10 cellular contexts compared by ENCODE assay signal in genomic region chr7:150983893-150984368, GRCh38. TPM values are rescaled to one million over a fixed set of nuclear protein-coding genes. Genes with fewer than 3 reads are reported as not detected.
DNase-seq lines count a peak whose midpoint lies in the region; ATAC-seq, FAIRE-seq and TF ChIP-seq lines count a peak whose summit lies in the region.
"Had no signal": no experiment of that assay in that cellular context is flagged by ENCODE, and none has a peak within 500 bp of the region (broad histone marks: within the 10 kb centered on the region; RNA-seq: fewer than 3 reads in every experiment).

No MANE protein-coding gene starts in this region.

- H3K36me3 ChIP-seq in K562 (ENCODE audit: control insufficient read depth, insufficient read depth, low read length): no peaks in the 10 kb centered on the region

- H3K4me3 ChIP-seq in K562 (no peak overlapping the region), lower leg skin (ENCODE audit: low read depth, poor library complexity, severe bottlenecking) (no peak overlapping the region)

- CTCF ChIA-PET in K562 (lab: Yijun Ruan, JAX; ENCODE audit: low intra/inter-chr PET ratio): interaction anchor here (1.0 to 1.9 kb wide), 3 partner anchors 17 to 85 kb away, joined by 3 to 7 read pairs (median 6); no protein-coding TSS in a partner anchor

- H3K27ac ChIP-seq in K562 (ENCODE audit: extremely low read depth, low read depth, low read length): no peak overlapping the region

- DNase-seq in G401 (ENCODE audit: low spot score) (peak; percentile 16), LoVo (ENCODE audit: low spot score) (peak; percentile 50), K562 (ENCODE audit: extremely low read depth in 1 of 4, low spot score in 3 of 4) (peak; percentile 72 to 86 (median 82)), lung microvascular endothelial cell (ENCODE audit: low read depth in 2 of 2) (peak; percentile 41 to 60), NCI-H2029 (lab: John Stamatoyannopoulos, UW) (no peak), posterior vena cava (ENCODE audit: low spot score) (no peak), lower leg skin (ENCODE audit: low spot score in 2 of 2) (no peak), NCI-H1436 (lab: John Stamatoyannopoulos, UW) (no peak)

- peak; percentile 82 for FAIRE-seq in K562 (lab: Jason Lieb, UNC)

- no peaks in the 10 kb centered on the region for H3K79me2 ChIP-seq in K562 (ENCODE audit: control insufficient read depth, insufficient read depth, low read length)

- in situ Hi-C loops in G401 (cut with HindIII; ENCODE audit: low sequenced_read_pairs) (no loop called here), K562 (cut with MboI) (no loop called here)

- H3K9me3 ChIP-seq in K562 (replicated peaks; ENCODE audit: control insufficient read depth, insufficient read depth, low read depth, low read length): no peaks in the 10 kb centered on the region

- POLR2A ChIA-PET in K562 (lab: Yijun Ruan, JAX): interaction anchor here (0.8 to 1.7 kb wide), 13 partner anchors 9 to 126 kb away, joined by 3 to 8 read pairs (median 4); partner anchors contain the start of gene FASTK

- H3K27me3 ChIP-seq in K562 (ENCODE audit: control insufficient read depth in 2 of 2, insufficient read depth in 2 of 2, low read length in 2 of 2): peaks cover 23 to 29% of the 10 kb centered on the region in 2 experiments

- TF ChIP-seq RAD21 in K562 (CRISPR knock-in tag; conservative IDR thresholded peaks at IDR 0.05 in 1 of 2, IDR thresholded peaks at IDR 0.05 in 1 of 2): no peak

- peaks cover 9% of the 10 kb centered on the region; the same call in 1 of the 2 replicates for H4K20me1 ChIP-seq in K562 (replicated peaks; ENCODE audit: control insufficient read depth, insufficient read depth, low read length)

- no peak overlapping the region for H3K4me2 ChIP-seq in K562 (ENCODE audit: insufficient read depth, low read length)

- no peak overlapping the region for H2AFZ ChIP-seq in K562 (ENCODE audit: low read depth, low read length)

- TF ChIP-seq EP300 in K562 (IDR thresholded peaks at IDR 0.05; ENCODE audit: low read length): no peak

- intact Hi-C loops in K562 (cut with micrococcal nuclease): no loop called here
- intact Hi-C loops in posterior vena cava (cut with DNase I): loop anchor here in 1 of 2 donors (10.0 kb wide), 1 partner anchor 199 kb away; no protein-coding TSS in a partner anchor
- intact Hi-C loops in lower leg skin (cut with DNase I; ENCODE audit: low total_unique reads): loop anchor here (10.0 kb wide), 1 partner anchor 79 kb away; no protein-coding TSS in a partner anchor

- WGBS in K562 (ENCODE audit: insufficient coverage, low coverage, missing lambda C conversion rate): 2% methylated on average over 2 of the region's 2 CpGs
- 5 to 9% methylated on average over 2 of the region's 2 CpGs for WGBS in lower leg skin, 2 donors

- BruUV-seq in K562 (replicated peaks; lab: Mats Ljungman, UMichigan): no TSS peak

- H3K9me1 ChIP-seq in K562 (ENCODE audit: control insufficient read depth, insufficient read depth, low read length): peaks cover 3% of the 10 kb centered on the region

- peak; percentile 19; the same call in 1 of the 3 replicates for ATAC-seq in K562
- ATAC-seq: activated naive CD4-positive, alpha-beta T cell treated with anti-CD3 and anti-CD28 coated beads, Interleukin-2, amount 50 U/mL, for 72 hours; T-helper 17 cell had no signal

- TF ChIP-seq POLR2A in K562 (conservative IDR thresholded peaks at IDR 0.05) (no peak), lower leg skin (IDR thresholded peaks at IDR 0.05) (no peak)

- TF ChIP-seq CTCF in K562 (IDR thresholded peaks at IDR 0.05 in 2 of 3, conservative IDR thresholded peaks at IDR 0.05 in 1 of 3; ENCODE audit: insufficient read depth in 2 of 3, low read depth in 1 of 3, low read length in 3 of 3) (no peak), lower leg skin (IDR thresholded peaks at IDR 0.05) (no peak)

- no peak overlapping the region for H3K9ac ChIP-seq in K562 (ENCODE audit: insufficient read depth in 1 of 2, low read depth in 2 of 2, low read length in 2 of 2)

- peaks cover 22 to 41% of the 10 kb centered on the region in 2 experiments for H3K4me1 ChIP-seq in K562 (replicated peaks in 1 of 2; ENCODE audit: control insufficient read depth in 2 of 2, insufficient read depth in 2 of 2, low read length in 2 of 2)

RNA-seq across cellular contexts. Expression of gene KCNH2, which starts 5.8 kb away (rescaled TPM):
- total RNA-seq in G401 (2014; rRNA removed; shearing (Covaris generic)): 10.8 and 11.5 TPM in 2 replicates
- total RNA-seq in K562 (2011; cell fraction: chromatin; rRNA removed; ENCODE audit: low replicate concordance): 101 and 344 TPM in 2 replicates
- 421 and 427 TPM in 2 replicates for total RNA-seq in K562 (2011; cell fraction: nucleolus; rRNA removed)
- 291 and 342 TPM in 2 replicates for total RNA-seq in K562 (2011; cell fraction: nucleoplasm; rRNA removed)
- total RNA-seq in K562 (2014; rRNA removed): 326 and 470 TPM in 2 replicates
- total RNA-seq in K562 (2014; rRNA removed; fragmentation: Illumina TruSeq; extraction: Trizol): 63.4 and 97.8 TPM in 2 replicates
- total RNA-seq in K562 (2015; rRNA removed; fragmentation: Illumina TruSeq; extraction: Trizol): 215 and 218 TPM in 2 replicates
- total RNA-seq in K562 (2021): 368 and 385 TPM in 2 replicates
- 125 and 154 TPM in 2 replicates for polyA plus RNA-seq in K562 (2011; rRNA removed)
- polyA plus RNA-seq in K562 (2011; cell fraction: cytosol; rRNA removed): 184 and 684 TPM in 2 replicates
- polyA plus RNA-seq in K562 (2011; cell fraction: nucleus; rRNA removed): 202 and 446 TPM in 2 replicates
- polyA plus RNA-seq in K562 (2012): 270 and 304 TPM in 2 replicates
- polyA plus RNA-seq in K562 (2014; fragmentation: Illumina TruSeq; extraction: Trizol): 222 and 298 TPM in 2 replicates
- 10 to 100 TPM; 18.1 to 29.0 TPM for polyA plus RNA-seq in K562 (2014; fragmentation: Nextera tagmentation; extraction: Ambion mirVana)
- 251 and 295 TPM in 2 replicates for polyA plus RNA-seq in K562 (2014; rRNA removed)
- 46.2 and 123 TPM in 2 replicates for polyA minus RNA-seq in K562 (2011; rRNA and poly(A)+ RNA removed)
- 133 and 200 TPM in 2 replicates for polyA minus RNA-seq in K562 (2011; cell fraction: cytosol; rRNA and poly(A)+ RNA removed)
- 111 and 144 TPM in 2 replicates for polyA minus RNA-seq in K562 (2011; cell fraction: nucleus; rRNA and poly(A)+ RNA removed)
- total RNA-seq in lung microvascular endothelial cell: under 0.01 TPM in 1 of 2 replicates, not detected in the other
- 10 to 100 TPM; 27.3 to 37.3 TPM for total RNA-seq in posterior vena cava
- 1 to 10 TPM in 1 of 4 donors, under 1 TPM in 3; 0.15 to 1.1 (median 0.36) TPM for total RNA-seq in lower leg skin

RNA-seq across cellular contexts. Expression of gene NOS3, which starts 6.9 kb away (rescaled TPM):
- total RNA-seq in G401 (2014; rRNA removed; shearing (Covaris generic)): 34.5 and 41.6 TPM in 2 replicates
- 17.7 and 69.8 TPM in 2 replicates for total RNA-seq in K562 (2011; cell fraction: chromatin; rRNA removed; ENCODE audit: low replicate concordance)
- total RNA-seq in K562 (2011; cell fraction: nucleolus; rRNA removed): 82.0 and 87.6 TPM in 2 replicates
- total RNA-seq in K562 (2011; cell fraction: nucleoplasm; rRNA removed): 40.3 and 46.6 TPM in 2 replicates
- total RNA-seq in K562 (2014; rRNA removed) (121 and 170 TPM in 2 replicates), K562 (2014; rRNA removed; fragmentation: Illumina TruSeq; extraction: Trizol) (3.1 and 4.3 TPM in 2 replicates), K562 (2015; rRNA removed; fragmentation: Illumina TruSeq; extraction: Trizol) (43.2 and 45.8 TPM in 2 replicates), K562 (2021) (111 and 124 TPM in 2 replicates), lung microvascular endothelial cell (25.0 and 30.5 TPM in 2 replicates), posterior vena cava (10 to 100 TPM; 27.9 to 71.8 TPM), lower leg skin (1 to 10 TPM; 4.0 to 8.9 (median 5.8) TPM)
- polyA plus RNA-seq in K562 (2011; rRNA removed) (23.6 and 47.3 TPM in 2 replicates), K562 (2014; fragmentation: Illumina TruSeq; extraction: Trizol) (23.6 and 88.1 TPM in 2 replicates), K562 (2014; fragmentation: Nextera tagmentation; extraction: Ambion mirVana) (1 to 10 TPM; 1.1 to 2.9 TPM), K562 (2014; rRNA removed) (102 and 118 TPM in 2 replicates)
- polyA plus RNA-seq in K562 (2011; cell fraction: cytosol; rRNA removed): 58.9 and 221 TPM in 2 replicates
- polyA plus RNA-seq in K562 (2011; cell fraction: nucleus; rRNA removed): 50.4 and 106 TPM in 2 replicates
- polyA plus RNA-seq in K562 (2012): 87.2 and 107 TPM in 2 replicates
- polyA minus RNA-seq in K562 (2011; rRNA and poly(A)+ RNA removed): 11.7 and 21.2 TPM in 2 replicates
- polyA minus RNA-seq in K562 (2011; cell fraction: cytosol; rRNA and poly(A)+ RNA removed): 65.3 and 77.5 TPM in 2 replicates
- polyA minus RNA-seq in K562 (2011; cell fraction: nucleus; rRNA and poly(A)+ RNA removed): 35.9 and 37.0 TPM in 2 replicates

RNA-seq across cellular contexts. Expression of gene ATG9B, which starts 40.4 kb away (rescaled TPM):
- total RNA-seq in G401 (2014; rRNA removed; shearing (Covaris generic)): 0.34 and 0.49 TPM in 2 replicates
- total RNA-seq in K562 (2011; cell fraction: chromatin; rRNA removed; ENCODE audit: low replicate concordance): 3.9 and 10.1 TPM in 2 replicates
- 5.8 and 7.7 TPM in 2 replicates for total RNA-seq in K562 (2011; cell fraction: nucleolus; rRNA removed)
- total RNA-seq in K562 (2011; cell fraction: nucleoplasm; rRNA removed): 4.8 and 12.4 TPM in 2 replicates
- total RNA-seq in K562 (2014; rRNA removed): 2.0 and 2.1 TPM in 2 replicates
- 0.64 and 1.2 TPM in 2 replicates for total RNA-seq in K562 (2014; rRNA removed; fragmentation: Illumina TruSeq; extraction: Trizol)
- total RNA-seq in K562 (2015; rRNA removed; fragmentation: Illumina TruSeq; extraction: Trizol): 0.29 and 0.90 TPM in 2 replicates
- total RNA-seq in K562 (2021): 2.2 and 4.7 TPM in 2 replicates
- 1.3 and 1.7 TPM in 2 replicates for polyA plus RNA-seq in K562 (2011; rRNA removed)
- polyA plus RNA-seq in K562 (2011; cell fraction: cytosol; rRNA removed): 1.2 and 1.7 TPM in 2 replicates
- polyA plus RNA-seq in K562 (2011; cell fraction: nucleus; rRNA removed): 5.9 and 13.7 TPM in 2 replicates
- polyA plus RNA-seq in K562 (2012): 6.6 and 7.2 TPM in 2 replicates
- polyA plus RNA-seq in K562 (2014; fragmentation: Illumina TruSeq; extraction: Trizol): 0.92 and 1.4 TPM in 2 replicates
- 1 to 10 TPM; 5.0 to 6.9 TPM for polyA plus RNA-seq in K562 (2014; fragmentation: Nextera tagmentation; extraction: Ambion mirVana)
- 2.7 and 8.0 TPM in 2 replicates for polyA plus RNA-seq in K562 (2014; rRNA removed)
- polyA minus RNA-seq in K562 (2011; rRNA and poly(A)+ RNA removed): 0.27 and 0.63 TPM in 2 replicates
- polyA minus RNA-seq in K562 (2011; cell fraction: cytosol; rRNA and poly(A)+ RNA removed): not detected in 2 replicates
- 1.00 and 2.6 TPM in 2 replicates for polyA minus RNA-seq in K562 (2011; cell fraction: nucleus; rRNA and poly(A)+ RNA removed)
- under 0.01 TPM in 1 of 2 replicates, not detected in the other for total RNA-seq in lung microvascular endothelial cell
- total RNA-seq in posterior vena cava: not detected
- total RNA-seq in lower leg skin: 100 to 1,000 TPM in 1 of 4 donors, 10 to 100 TPM in 3; 47.6 to 125 (median 59.8) TPM

RNA-seq across cellular contexts. Expression of gene ABCB8, which starts 44.3 kb away (rescaled TPM):
- 34.0 and 57.0 TPM in 2 replicates for total RNA-seq in G401 (2014; rRNA removed; shearing (Covaris generic))
- 193 and 406 TPM in 2 replicates for total RNA-seq in K562 (2011; cell fraction: chromatin; rRNA removed; ENCODE audit: low replicate concordance)
- 266 and 270 TPM in 2 replicates for total RNA-seq in K562 (2011; cell fraction: nucleolus; rRNA removed)
- total RNA-seq in K562 (2011; cell fraction: nucleoplasm; rRNA removed): 209 and 255 TPM in 2 replicates
- total RNA-seq in K562 (2014; rRNA removed) (63.5 and 79.1 TPM in 2 replicates), K562 (2014; rRNA removed; fragmentation: Illumina TruSeq; extraction: Trizol) (16.9 and 21.9 TPM in 2 replicates), K562 (2015; rRNA removed; fragmentation: Illumina TruSeq; extraction: Trizol) (36.3 and 38.0 TPM in 2 replicates), K562 (2021) (106 and 109 TPM in 2 replicates), lung microvascular endothelial cell (10.2 and 10.3 TPM in 2 replicates), posterior vena cava (10 to 100 TPM; 19.2 to 24.5 TPM), lower leg skin (10 to 100 TPM; 22.9 to 35.2 (median 27.6) TPM)
- polyA plus RNA-seq in K562 (2011; rRNA removed) (27.0 and 42.2 TPM in 2 replicates), K562 (2014; fragmentation: Illumina TruSeq; extraction: Trizol) (61.4 and 89.2 TPM in 2 replicates), K562 (2014; fragmentation: Nextera tagmentation; extraction: Ambion mirVana) (1 to 10 TPM; 7.6 to 9.2 TPM), K562 (2014; rRNA removed) (73.6 and 81.3 TPM in 2 replicates)
- 44.7 and 109 TPM in 2 replicates for polyA plus RNA-seq in K562 (2011; cell fraction: cytosol; rRNA removed)
- 87.0 and 201 TPM in 2 replicates for polyA plus RNA-seq in K562 (2011; cell fraction: nucleus; rRNA removed)
- polyA plus RNA-seq in K562 (2012): 64.3 and 65.5 TPM in 2 replicates
- 23.8 and 38.7 TPM in 2 replicates for polyA minus RNA-seq in K562 (2011; rRNA and poly(A)+ RNA removed)
- 44.9 and 63.6 TPM in 2 replicates for polyA minus RNA-seq in K562 (2011; cell fraction: cytosol; rRNA and poly(A)+ RNA removed)
- 54.3 and 64.6 TPM in 2 replicates for polyA minus RNA-seq in K562 (2011; cell fraction: nucleus; rRNA and poly(A)+ RNA removed)

Comparison
In these comparisons a context has a peak if more than half of its experiments do, and no peak if none do; other contexts are left out.
1. DNase-seq: peak in G401 (single experiment), LoVo (single experiment), K562 (4 of 4) and lung microvascular endothelial cell (2 of 2); none in NCI-H2029 (single experiment), posterior vena cava (single experiment), lower leg skin (0 of 2) and NCI-H1436 (single experiment).